Comparison of ENCODE assay signal across 14 cellular contexts in the genomic region with DNA sequence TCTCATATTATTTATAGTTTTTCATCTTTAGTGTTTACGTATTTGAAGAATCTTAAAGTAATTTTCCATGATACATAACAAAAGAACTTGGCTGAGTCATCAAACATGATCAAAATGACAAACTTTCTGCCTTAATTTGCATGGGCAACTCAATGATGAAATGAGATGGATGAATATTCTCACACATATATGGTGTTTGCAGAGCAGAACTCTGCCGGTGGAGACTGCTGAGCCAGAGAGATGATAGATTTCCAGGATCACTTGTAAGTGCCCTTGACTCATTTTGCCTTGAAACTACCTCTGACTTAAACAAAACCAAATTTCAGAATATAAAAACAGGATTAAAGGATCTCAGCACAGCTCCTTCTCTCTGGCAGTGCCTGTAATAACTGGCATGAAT. TPM values are rescaled to one million over a fixed set of nuclear protein-coding genes. Genes with fewer than 3 reads are reported as not detected.
"Had no signal": no experiment of that assay in that cellular context is flagged by ENCODE, and none has a peak within 500 bp of the region (broad histone marks: within the 10 kb centered on the region; RNA-seq: fewer than 3 reads in every experiment).

No MANE protein-coding gene starts in this region.

- H3K4me3 ChIP-seq: spleen, stomach, thoracic aorta, transverse colon had no signal

- ATAC-seq: esophagus mucosa; foreskin keratinocyte; naive thymus-derived CD4-positive, alpha-beta T cell; sciatic nerve had no signal

- DNase-seq: effector memory CD4-positive, alpha-beta T cell; foreskin keratinocyte; naive thymus-derived CD4-positive, alpha-beta T cell; nephron progenitor cell; spleen; stimulated activated naive CD4-positive, alpha-beta T cell; stomach; substantia nigra; transverse colon had no signal

RNA-seq across cellular contexts. Expression of a gene that starts 38.2 kb away (rescaled TPM):
- total RNA-seq: esophagus mucosa, foreskin keratinocyte, kidney epithelial cell, lung microvascular endothelial cell had no signal
- polyA plus RNA-seq: foreskin keratinocyte; naive thymus-derived CD4-positive, alpha-beta T cell had no signal
